Comparison of ENCODE assay signal across 1 cellular context in genomic region chr3:158679547-158680000, GRCh38.
A peak's percentile ranks its signal among the peaks of the same experiment; 100 is the strongest.
TF ChIP-seq lines count a peak whose summit lies in the region.

No MANE protein-coding gene starts in this region.

TF ChIP-seq in K562, 482 proteins besides CTCF, POLR2A, EP300 and RAD21 (continued from another document):
- TF ChIP-seq, protein P1, sequence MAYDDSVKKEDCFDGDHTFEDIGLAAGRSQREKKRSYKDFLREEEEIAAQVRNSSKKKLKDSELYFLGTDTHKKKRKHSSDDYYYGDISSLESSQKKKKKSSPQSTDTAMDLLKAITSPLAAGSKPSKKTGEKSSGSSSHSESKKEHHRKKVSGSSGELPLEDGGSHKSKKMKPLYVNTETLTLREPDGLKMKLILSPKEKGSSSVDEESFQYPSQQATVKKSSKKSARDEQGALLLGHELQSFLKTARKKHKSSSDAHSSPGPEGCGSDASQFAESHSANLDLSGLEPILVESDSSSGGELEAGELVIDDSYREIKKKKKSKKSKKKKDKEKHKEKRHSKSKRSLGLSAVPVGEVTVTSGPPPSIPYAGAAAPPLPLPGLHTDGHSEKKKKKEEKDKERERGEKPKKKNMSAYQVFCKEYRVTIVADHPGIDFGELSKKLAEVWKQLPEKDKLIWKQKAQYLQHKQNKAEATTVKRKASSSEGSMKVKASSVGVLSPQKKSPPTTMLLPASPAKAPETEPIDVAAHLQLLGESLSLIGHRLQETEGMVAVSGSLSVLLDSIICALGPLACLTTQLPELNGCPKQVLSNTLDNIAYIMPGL (CRISPR knock-in tag; IDR thresholded peaks at IDR 0.05), result no peak
- TF ChIP-seq, protein P2, sequence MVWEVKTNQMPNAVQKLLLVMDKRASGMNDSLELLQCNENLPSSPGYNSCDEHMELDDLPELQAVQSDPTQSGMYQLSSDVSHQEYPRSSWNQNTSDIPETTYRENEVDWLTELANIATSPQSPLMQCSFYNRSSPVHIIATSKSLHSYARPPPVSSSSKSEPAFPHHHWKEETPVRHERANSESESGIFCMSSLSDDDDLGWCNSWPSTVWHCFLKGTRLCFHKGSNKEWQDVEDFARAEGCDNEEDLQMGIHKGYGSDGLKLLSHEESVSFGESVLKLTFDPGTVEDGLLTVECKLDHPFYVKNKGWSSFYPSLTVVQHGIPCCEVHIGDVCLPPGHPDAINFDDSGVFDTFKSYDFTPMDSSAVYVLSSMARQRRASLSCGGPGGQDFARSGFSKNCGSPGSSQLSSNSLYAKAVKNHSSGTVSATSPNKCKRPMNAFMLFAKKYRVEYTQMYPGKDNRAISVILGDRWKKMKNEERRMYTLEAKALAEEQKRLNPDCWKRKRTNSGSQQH (CRISPR knock-in tag; IDR thresholded peaks at IDR 0.05), result no peak
- TF ChIP-seq, protein P3, sequence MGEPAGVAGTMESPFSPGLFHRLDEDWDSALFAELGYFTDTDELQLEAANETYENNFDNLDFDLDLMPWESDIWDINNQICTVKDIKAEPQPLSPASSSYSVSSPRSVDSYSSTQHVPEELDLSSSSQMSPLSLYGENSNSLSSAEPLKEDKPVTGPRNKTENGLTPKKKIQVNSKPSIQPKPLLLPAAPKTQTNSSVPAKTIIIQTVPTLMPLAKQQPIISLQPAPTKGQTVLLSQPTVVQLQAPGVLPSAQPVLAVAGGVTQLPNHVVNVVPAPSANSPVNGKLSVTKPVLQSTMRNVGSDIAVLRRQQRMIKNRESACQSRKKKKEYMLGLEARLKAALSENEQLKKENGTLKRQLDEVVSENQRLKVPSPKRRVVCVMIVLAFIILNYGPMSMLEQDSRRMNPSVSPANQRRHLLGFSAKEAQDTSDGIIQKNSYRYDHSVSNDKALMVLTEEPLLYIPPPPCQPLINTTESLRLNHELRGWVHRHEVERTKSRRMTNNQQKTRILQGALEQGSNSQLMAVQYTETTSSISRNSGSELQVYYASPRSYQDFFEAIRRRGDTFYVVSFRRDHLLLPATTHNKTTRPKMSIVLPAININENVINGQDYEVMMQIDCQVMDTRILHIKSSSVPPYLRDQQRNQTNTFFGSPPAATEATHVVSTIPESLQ (CRISPR knock-in tag; IDR thresholded peaks at IDR 0.05), result no peak
- TF ChIP-seq, protein P4, sequence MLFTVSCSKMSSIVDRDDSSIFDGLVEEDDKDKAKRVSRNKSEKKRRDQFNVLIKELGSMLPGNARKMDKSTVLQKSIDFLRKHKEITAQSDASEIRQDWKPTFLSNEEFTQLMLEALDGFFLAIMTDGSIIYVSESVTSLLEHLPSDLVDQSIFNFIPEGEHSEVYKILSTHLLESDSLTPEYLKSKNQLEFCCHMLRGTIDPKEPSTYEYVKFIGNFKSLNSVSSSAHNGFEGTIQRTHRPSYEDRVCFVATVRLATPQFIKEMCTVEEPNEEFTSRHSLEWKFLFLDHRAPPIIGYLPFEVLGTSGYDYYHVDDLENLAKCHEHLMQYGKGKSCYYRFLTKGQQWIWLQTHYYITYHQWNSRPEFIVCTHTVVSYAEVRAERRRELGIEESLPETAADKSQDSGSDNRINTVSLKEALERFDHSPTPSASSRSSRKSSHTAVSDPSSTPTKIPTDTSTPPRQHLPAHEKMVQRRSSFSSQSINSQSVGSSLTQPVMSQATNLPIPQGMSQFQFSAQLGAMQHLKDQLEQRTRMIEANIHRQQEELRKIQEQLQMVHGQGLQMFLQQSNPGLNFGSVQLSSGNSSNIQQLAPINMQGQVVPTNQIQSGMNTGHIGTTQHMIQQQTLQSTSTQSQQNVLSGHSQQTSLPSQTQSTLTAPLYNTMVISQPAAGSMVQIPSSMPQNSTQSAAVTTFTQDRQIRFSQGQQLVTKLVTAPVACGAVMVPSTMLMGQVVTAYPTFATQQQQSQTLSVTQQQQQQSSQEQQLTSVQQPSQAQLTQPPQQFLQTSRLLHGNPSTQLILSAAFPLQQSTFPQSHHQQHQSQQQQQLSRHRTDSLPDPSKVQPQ (CRISPR knock-in tag; IDR thresholded peaks at IDR 0.05; ENCODE audit: borderline replicate concordance), result no peak
- 0 out of 2 replicates have a peak, but pooled peaks have one; percentile 30 for TF ChIP-seq TOE1 (IDR thresholded peaks at IDR 0.05; ENCODE audit: borderline replicate concordance)
- TF ChIP-seq TOE1 (CRISPR knock-in tag; IDR thresholded peaks at IDR 0.05; ENCODE audit: borderline replicate concordance, low read depth), result no peak
- TF ChIP-seq CBFA2T2 (conservative IDR thresholded peaks at IDR 0.05), result peak; percentile 94
- no peak for TF ChIP-seq TARDBP (IDR thresholded peaks at IDR 0.05)
- TF ChIP-seq SMARCE1 (IDR thresholded peaks at IDR 0.05), result peak; percentile 95
- no peak for TF ChIP-seq IFI16 (CRISPR knock-in tag; IDR thresholded peaks at IDR 0.05)
- no peak for TF ChIP-seq ZNF699 (CRISPR knock-in tag; IDR thresholded peaks at IDR 0.05; ENCODE audit: insufficient replicate concordance)
- TF ChIP-seq SMAD2 (IDR thresholded peaks at IDR 0.05; ENCODE audit: low read depth, low read length), result no peak
- peak; percentile 76 to 91; a peak in 3 of 4 replicates for TF ChIP-seq TRIM24 (IDR thresholded peaks at IDR 0.05)
- no peak; the same call in 1 of the 2 replicates for TF ChIP-seq RFX1 (IDR thresholded peaks at IDR 0.05)
- no peak for TF ChIP-seq MYNN (IDR thresholded peaks at IDR 0.05)
- TF ChIP-seq MYNN (CRISPR knock-in tag; IDR thresholded peaks at IDR 0.05), result no peak
- TF ChIP-seq ZNF780A (CRISPR knock-in tag; IDR thresholded peaks at IDR 0.05), result no peak
- TF ChIP-seq, protein P5, sequence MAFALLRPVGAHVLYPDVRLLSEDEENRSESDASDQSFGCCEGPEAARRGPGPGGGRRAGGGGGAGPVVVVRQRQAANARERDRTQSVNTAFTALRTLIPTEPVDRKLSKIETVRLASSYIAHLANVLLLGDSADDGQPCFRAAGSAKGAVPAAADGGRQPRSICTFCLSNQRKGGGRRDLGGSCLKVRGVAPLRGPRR (CRISPR knock-in tag; IDR thresholded peaks at IDR 0.05), result no peak
- TF ChIP-seq NR3C1 (CRISPR knock-in tag; IDR thresholded peaks at IDR 0.05), result no peak
- TF ChIP-seq, protein P6, sequence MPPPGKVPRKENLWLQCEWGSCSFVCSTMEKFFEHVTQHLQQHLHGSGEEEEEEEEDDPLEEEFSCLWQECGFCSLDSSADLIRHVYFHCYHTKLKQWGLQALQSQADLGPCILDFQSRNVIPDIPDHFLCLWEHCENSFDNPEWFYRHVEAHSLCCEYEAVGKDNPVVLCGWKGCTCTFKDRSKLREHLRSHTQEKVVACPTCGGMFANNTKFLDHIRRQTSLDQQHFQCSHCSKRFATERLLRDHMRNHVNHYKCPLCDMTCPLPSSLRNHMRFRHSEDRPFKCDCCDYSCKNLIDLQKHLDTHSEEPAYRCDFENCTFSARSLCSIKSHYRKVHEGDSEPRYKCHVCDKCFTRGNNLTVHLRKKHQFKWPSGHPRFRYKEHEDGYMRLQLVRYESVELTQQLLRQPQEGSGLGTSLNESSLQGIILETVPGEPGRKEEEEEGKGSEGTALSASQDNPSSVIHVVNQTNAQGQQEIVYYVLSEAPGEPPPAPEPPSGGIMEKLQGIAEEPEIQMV (tag; conservative IDR thresholded peaks at IDR 0.05; ENCODE audit: low read depth), result no peak
- TF ChIP-seq KDM4B (IDR thresholded peaks at IDR 0.05; ENCODE audit: borderline replicate concordance in 2 of 2, low read depth in 1 of 2), result no peak
- TF ChIP-seq NBN (IDR thresholded peaks at IDR 0.05; ENCODE audit: low read depth), result peak; percentile 66; the same call in 1 of the 2 replicates
- TF ChIP-seq, protein P7, sequence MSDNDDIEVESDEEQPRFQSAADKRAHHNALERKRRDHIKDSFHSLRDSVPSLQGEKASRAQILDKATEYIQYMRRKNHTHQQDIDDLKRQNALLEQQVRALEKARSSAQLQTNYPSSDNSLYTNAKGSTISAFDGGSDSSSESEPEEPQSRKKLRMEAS (CRISPR knock-in tag; IDR thresholded peaks at IDR 0.05), result no peak
- no peak for TF ChIP-seq RFX7 (CRISPR knock-in tag; IDR thresholded peaks at IDR 0.05)
- TF ChIP-seq ZBTB17 (CRISPR knock-in tag; IDR thresholded peaks at IDR 0.05), result no peak; the same call in 1 of the 2 replicates
- no peak for TF ChIP-seq HNRNPK (IDR thresholded peaks at IDR 0.05; ENCODE audit: low read depth, low read length, poor library complexity, severe bottlenecking)
- TF ChIP-seq NFATC3 (IDR thresholded peaks at IDR 0.05), result no peak; the same call in 1 of the 2 replicates
- TF ChIP-seq VEZF1 (CRISPR knock-in tag; IDR thresholded peaks at IDR 0.05), result peak; percentile 53
- TF ChIP-seq ZNF431 (CRISPR knock-in tag; IDR thresholded peaks at IDR 0.05), result no peak
- peak; percentile 73; the same call in 1 of the 2 replicates for TF ChIP-seq PHB2 (IDR thresholded peaks at IDR 0.05; ENCODE audit: low read depth)
